Comparison of ENCODE assay signal across 2 cellular contexts in the genomic region with DNA sequence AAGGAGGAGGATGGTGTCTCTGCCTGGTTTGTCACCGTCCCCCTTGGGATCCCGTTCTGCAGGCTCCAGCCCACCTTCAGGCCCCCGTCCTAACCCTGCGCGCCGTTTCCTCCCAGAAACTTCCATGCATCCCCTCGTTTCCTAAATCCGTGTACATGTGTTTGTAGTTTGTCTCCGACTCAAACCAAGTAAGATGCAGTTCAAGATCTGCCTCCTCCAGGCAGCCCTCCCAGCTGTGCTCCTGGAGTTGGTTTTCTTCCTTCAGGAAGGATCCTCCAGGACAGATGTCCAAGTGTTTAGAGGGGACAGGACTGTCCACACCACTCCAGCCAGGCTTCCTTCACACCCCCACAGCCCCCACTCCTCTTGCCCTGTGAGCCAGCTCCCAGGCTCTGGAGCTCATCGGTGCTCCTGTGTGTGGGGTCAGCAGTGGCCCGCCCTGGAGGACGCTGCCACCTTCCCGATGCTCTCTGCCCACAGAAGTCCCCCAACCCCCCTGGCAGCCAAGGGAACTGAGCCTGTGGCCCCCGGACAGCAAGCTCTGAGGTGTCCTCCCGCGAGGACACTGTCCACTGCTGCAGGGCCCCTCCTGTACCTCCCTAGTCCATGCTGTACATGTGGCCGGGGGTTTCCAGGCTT.
TF ChIP-seq lines count a peak whose summit lies in the region.

No MANE protein-coding gene starts in this region.

TF ChIP-seq in A549, 52 proteins besides CTCF, POLR2A, EP300 and RAD21:
- peak; percentile 95 for TF ChIP-seq ZFP36 (IDR thresholded peaks at IDR 0.05; ENCODE audit: borderline replicate concordance, partially characterized antibody)
- TF ChIP-seq, protein P1, sequence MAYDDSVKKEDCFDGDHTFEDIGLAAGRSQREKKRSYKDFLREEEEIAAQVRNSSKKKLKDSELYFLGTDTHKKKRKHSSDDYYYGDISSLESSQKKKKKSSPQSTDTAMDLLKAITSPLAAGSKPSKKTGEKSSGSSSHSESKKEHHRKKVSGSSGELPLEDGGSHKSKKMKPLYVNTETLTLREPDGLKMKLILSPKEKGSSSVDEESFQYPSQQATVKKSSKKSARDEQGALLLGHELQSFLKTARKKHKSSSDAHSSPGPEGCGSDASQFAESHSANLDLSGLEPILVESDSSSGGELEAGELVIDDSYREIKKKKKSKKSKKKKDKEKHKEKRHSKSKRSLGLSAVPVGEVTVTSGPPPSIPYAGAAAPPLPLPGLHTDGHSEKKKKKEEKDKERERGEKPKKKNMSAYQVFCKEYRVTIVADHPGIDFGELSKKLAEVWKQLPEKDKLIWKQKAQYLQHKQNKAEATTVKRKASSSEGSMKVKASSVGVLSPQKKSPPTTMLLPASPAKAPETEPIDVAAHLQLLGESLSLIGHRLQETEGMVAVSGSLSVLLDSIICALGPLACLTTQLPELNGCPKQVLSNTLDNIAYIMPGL (CRISPR knock-in tag; IDR thresholded peaks at IDR 0.05; ENCODE audit: borderline replicate concordance) = no peak
TF ChIP-seq in A549: peak in this region for 1.

TF ChIP-seq in IMR-90, 13 proteins besides CTCF, POLR2A, EP300 and RAD21:
- TF ChIP-seq BHLHE40 (IDR thresholded peaks at IDR 0.05; ENCODE audit: low read depth, low read length) (no peak), CEBPB (IDR thresholded peaks at IDR 0.05; ENCODE audit: low read depth, low read length) (no peak), MXI1 (IDR thresholded peaks at IDR 0.05; ENCODE audit: borderline replicate concordance, low read depth, low read length) (no peak), MAFK (IDR thresholded peaks at IDR 0.05; ENCODE audit: low read depth, low read length) (no peak), RCOR1 (IDR thresholded peaks at IDR 0.05; ENCODE audit: insufficient replicate concordance, low read length) (no peak), FOS (IDR thresholded peaks at IDR 0.05; ENCODE audit: low read depth, low read length) (no peak), RFX5 (IDR thresholded peaks at IDR 0.05; ENCODE audit: low read depth, low read length) (no peak), SMC3 (IDR thresholded peaks at IDR 0.05; ENCODE audit: low read depth, low read length) (no peak), MAZ (IDR thresholded peaks at IDR 0.05; ENCODE audit: borderline replicate concordance, low read depth, low read length) (no peak), CHD1 (IDR thresholded peaks at IDR 0.05; ENCODE audit: low read depth, low read length) (no peak), NFE2L2 (IDR thresholded peaks at IDR 0.05; ENCODE audit: low read depth, low read length) (no peak)
- TF ChIP-seq, protein P2, sequence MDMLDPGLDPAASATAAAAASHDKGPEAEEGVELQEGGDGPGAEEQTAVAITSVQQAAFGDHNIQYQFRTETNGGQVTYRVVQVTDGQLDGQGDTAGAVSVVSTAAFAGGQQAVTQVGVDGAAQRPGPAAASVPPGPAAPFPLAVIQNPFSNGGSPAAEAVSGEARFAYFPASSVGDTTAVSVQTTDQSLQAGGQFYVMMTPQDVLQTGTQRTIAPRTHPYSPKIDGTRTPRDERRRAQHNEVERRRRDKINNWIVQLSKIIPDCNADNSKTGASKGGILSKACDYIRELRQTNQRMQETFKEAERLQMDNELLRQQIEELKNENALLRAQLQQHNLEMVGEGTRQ (IDR thresholded peaks at IDR 0.05; ENCODE audit: low read depth, low read length) = no peak
- TF ChIP-seq, protein P3, sequence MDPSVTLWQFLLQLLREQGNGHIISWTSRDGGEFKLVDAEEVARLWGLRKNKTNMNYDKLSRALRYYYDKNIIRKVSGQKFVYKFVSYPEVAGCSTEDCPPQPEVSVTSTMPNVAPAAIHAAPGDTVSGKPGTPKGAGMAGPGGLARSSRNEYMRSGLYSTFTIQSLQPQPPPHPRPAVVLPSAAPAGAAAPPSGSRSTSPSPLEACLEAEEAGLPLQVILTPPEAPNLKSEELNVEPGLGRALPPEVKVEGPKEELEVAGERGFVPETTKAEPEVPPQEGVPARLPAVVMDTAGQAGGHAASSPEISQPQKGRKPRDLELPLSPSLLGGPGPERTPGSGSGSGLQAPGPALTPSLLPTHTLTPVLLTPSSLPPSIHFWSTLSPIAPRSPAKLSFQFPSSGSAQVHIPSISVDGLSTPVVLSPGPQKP (IDR thresholded peaks at IDR 0.05; ENCODE audit: borderline replicate concordance, low read depth, low read length) = no peak
